Comparison of ENCODE assay signal across 8 cellular contexts in genomic region chr6:26205625-26206574, GRCh38.
DNase-seq lines count a peak whose midpoint lies in the region; ATAC-seq, FAIRE-seq and TF ChIP-seq lines count a peak whose summit lies in the region.

No MANE protein-coding gene starts in this region.

- H3K36me3 ChIP-seq in bronchial epithelial cell (ENCODE audit: control insufficient read depth, insufficient read depth, low read length) (no peaks in the 10 kb centered on the region), tibial artery (no peaks in the 10 kb centered on the region)

- DNase-seq in AG04449 (ENCODE audit: low read depth, low spot score) (no peak), GM19239 (ENCODE audit: insufficient read length, low spot score) (no peak), NCI-H446 treated with DMSO at 0.1 percent for 48 hours (lab: John Stamatoyannopoulos, UW) (peak; percentile 36), bronchial epithelial cell (ENCODE audit: low read depth) (peak; percentile 78), kidney tubule cell (ENCODE audit: low spot score) (peak; percentile 95), tibial artery (no peak)
- no peak for DNase-seq in T-helper 2 cell treated with Interferon-gamma antibody and Interleukin-4, amounts not matched to agents 5 μg/mL and 100 μg/mL, for 36 hours (ENCODE audit: low spot score)
- DNase-seq in effector memory CD8-positive, alpha-beta T cell, result no peak

- ATAC-seq in effector memory CD8-positive, alpha-beta T cell (replicated peaks), result no peak

- peak overlapping the region; percentile 90 to 96 for H3K27ac ChIP-seq in tibial artery

- H3K27me3 ChIP-seq in bronchial epithelial cell (ENCODE audit: control insufficient read depth, insufficient read depth, low read length) (no peaks in the 10 kb centered on the region), tibial artery (no peaks in the 10 kb centered on the region)

- H3K9me3 ChIP-seq in tibial artery, result no peaks in the 10 kb centered on the region

- H3K27me3 Mint-ChIP-seq in T-helper 2 cell treated with Interferon-gamma antibody and Interleukin-4, amounts not matched to agents 5 μg/mL and 100 μg/mL, for 36 hours (ENCODE audit: low read depth), result peaks cover 3% of the 10 kb centered on the region
- H3K27me3 Mint-ChIP-seq in effector memory CD8-positive, alpha-beta T cell, result no peaks in the 10 kb centered on the region

- no peak overlapping the region for H3K4me3 Mint-ChIP-seq in T-helper 2 cell treated with Interferon-gamma antibody and Interleukin-4, amounts not matched to agents 5 μg/mL and 100 μg/mL, for 36 hours
- no peak overlapping the region for H3K4me3 Mint-ChIP-seq in effector memory CD8-positive, alpha-beta T cell

- CTCF ChIA-PET in AG04449 (lab: Yijun Ruan, JAX), result interaction anchor here (0.6 to 1.5 kb wide), 4 partner anchors 11 to 390 kb away, joined by 3 to 7 read pairs (median 4); a partner anchor contains a TSS

- H3K4me1 ChIP-seq in tibial artery, result peaks cover 0 to 18% (median 3%) of the 10 kb centered on the region in 4 donors

- FAIRE-seq in GM19239 (lab: Jason Lieb, UNC) (peak; percentile 90), bronchial epithelial cell (lab: Jason Lieb, UNC) (no peak)

- intact Hi-C loops in tibial artery (cut with DNase I; ENCODE audit: low total_unique reads), result no loop called here

- peaks cover 17% of the 10 kb centered on the region for H3K4me1 Mint-ChIP-seq in T-helper 2 cell treated with Interferon-gamma antibody and Interleukin-4, amounts not matched to agents 5 μg/mL and 100 μg/mL, for 36 hours (ENCODE audit: low read depth)
- H3K4me1 Mint-ChIP-seq in effector memory CD8-positive, alpha-beta T cell (ENCODE audit: low read depth in 2 of 2), result peaks cover 11 to 14% of the 10 kb centered on the region in 2 donors

- no peak overlapping the region for H3K27ac Mint-ChIP-seq in T-helper 2 cell treated with Interferon-gamma antibody and Interleukin-4, amounts not matched to agents 5 μg/mL and 100 μg/mL, for 36 hours
- H3K27ac Mint-ChIP-seq in effector memory CD8-positive, alpha-beta T cell, result no peak overlapping the region

- H3K36me3 Mint-ChIP-seq in T-helper 2 cell treated with Interferon-gamma antibody and Interleukin-4, amounts not matched to agents 5 μg/mL and 100 μg/mL, for 36 hours (ENCODE audit: low read depth), result peaks cover 1% of the 10 kb centered on the region
- peaks cover 8% of the 10 kb centered on the region for H3K36me3 Mint-ChIP-seq in effector memory CD8-positive, alpha-beta T cell (ENCODE audit: insufficient read depth)

- TF ChIP-seq CTCF in AG04449 (IDR thresholded peaks at IDR 0.05; ENCODE audit: insufficient read depth, low read length, missing control alignments) (no peak), bronchial epithelial cell (IDR thresholded peaks at IDR 0.05; ENCODE audit: insufficient read depth, low read length, severe bottlenecking) (no peak), tibial artery (IDR thresholded peaks at IDR 0.05) (no peak)

- POLR2A ChIA-PET in AG04449 (lab: Yijun Ruan, JAX), result interaction anchor here (0.8 to 5.0 kb wide), 8 partner anchors 9 to 941 kb away, joined by 3 to 63 read pairs (median 5); a partner anchor contains a TSS

- H3K4me3 ChIP-seq in AG04449 (ENCODE audit: low read depth, low read length) (peak overlapping the region; percentile 82), bronchial epithelial cell (ENCODE audit: low read depth, low read length) (peak overlapping the region; percentile 53), tibial artery (peak overlapping the region; percentile 68 to 78)

- no peaks in the 10 kb centered on the region for H3K9me3 Mint-ChIP-seq in T-helper 2 cell treated with Interferon-gamma antibody and Interleukin-4, amounts not matched to agents 5 μg/mL and 100 μg/mL, for 36 hours
- no peaks in the 10 kb centered on the region for H3K9me3 Mint-ChIP-seq in effector memory CD8-positive, alpha-beta T cell

Comparison
In these comparisons a context has a peak if more than half of its experiments do, and no peak if none do; other contexts are left out.
1. DNase-seq: peak in NCI-H446 treated with DMSO at 0.1 percent for 48 hours (single experiment), bronchial epithelial cell (single experiment) and kidney tubule cell (single experiment); none in AG04449 (single experiment), GM19239 (single experiment), tibial artery (0 of 2), T-helper 2 cell treated with Interferon-gamma antibody and Interleukin-4, amounts not matched to agents 5 μg/mL and 100 μg/mL, for 36 hours (single experiment) and effector memory CD8-positive, alpha-beta T cell (0 of 3).
2. Peak in every context shown above with its lines, with median percentiles within 50 percentile points of each other: H3K4me3 ChIP-seq.